15 cellular contexts compared by ENCODE assay signal in the genomic region with DNA sequence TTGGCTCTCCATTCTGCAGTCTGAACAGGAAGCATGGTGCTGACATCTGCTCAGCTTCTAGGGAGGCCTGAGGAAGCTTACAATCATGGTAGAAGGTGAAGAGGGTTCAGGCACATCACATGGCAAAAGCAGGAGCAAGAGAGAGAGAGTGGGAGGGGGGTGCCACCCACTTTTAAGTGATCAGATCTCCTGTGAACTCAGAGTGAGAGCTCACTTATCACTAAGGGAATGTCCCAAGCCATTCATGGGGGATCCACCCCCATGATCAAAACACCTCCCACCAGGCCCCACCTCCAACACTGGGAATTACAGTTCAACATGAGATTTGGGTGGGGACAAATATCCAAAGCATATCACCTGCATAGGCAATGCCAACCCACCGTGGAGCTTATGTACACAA.
"Had no signal": no experiment of that assay in that cellular context is flagged by ENCODE, and none has a peak within 500 bp of the region (broad histone marks: within the 10 kb centered on the region; RNA-seq: fewer than 3 reads in every experiment).

No MANE protein-coding gene starts in this region.

- H3K4me3 Mint-ChIP-seq: activated naive CD8-positive, alpha-beta T cell treated with anti-CD3 and anti-CD28 coated beads, Interleukin-2, amount 10 ng/mL, durations not matched to agents 7 days and 5 days had no signal

- H3K27me3 Mint-ChIP-seq: activated naive CD8-positive, alpha-beta T cell treated with anti-CD3 and anti-CD28 coated beads, Interleukin-2, amount 10 ng/mL, durations not matched to agents 7 days and 5 days had no signal

- ATAC-seq: body of pancreas; left cardiac atrium; naive thymus-derived CD8-positive, alpha-beta T cell; stimulated activated naive CD8-positive, alpha-beta T cell treated with anti-CD3 and anti-CD28 coated beads, Interleukin-15, Interleukin-2, amounts not matched to agents 100 U/mL and 50 U/mL, for 24 hours had no signal

- DNase-seq: activated CD4-positive, alpha-beta T cell treated with anti-CD3 and anti-CD28 coated beads for 4 hours; activated effector memory CD4-positive, alpha-beta T cell treated with Interleukin-2 at 50 U/mL for 16 hours; activated naive CD8-positive, alpha-beta T cell treated with anti-CD3 and anti-CD28 coated beads, Interleukin-2, amount 10 ng/mL, durations not matched to agents 7 days and 5 days; body of pancreas; dorsolateral prefrontal cortex; foreskin fibroblast; left cardiac atrium; mesenchymal stem cell; naive thymus-derived CD8-positive, alpha-beta T cell; nucleus accumbens; posterior cingulate gyrus; sigmoid colon; stimulated activated naive CD8-positive, alpha-beta T cell treated with anti-CD3 and anti-CD28 coated beads, Interleukin-15, Interleukin-2, amounts not matched to agents 100 U/mL and 50 U/mL, for 24 hours; transverse colon; WERI-Rb-1 had no signal

- H3K27ac Mint-ChIP-seq: activated naive CD8-positive, alpha-beta T cell treated with anti-CD3 and anti-CD28 coated beads, Interleukin-2, amount 10 ng/mL, durations not matched to agents 7 days and 5 days had no signal
